ENCODE assay signal across 10 cellular contexts in genomic region chr7:128740996-128741395, GRCh38. TPM values are rescaled to one million over a fixed set of nuclear protein-coding genes. Genes with fewer than 3 reads are reported as not detected.
DNase-seq lines count a peak whose midpoint lies in the region; ATAC-seq and TF ChIP-seq lines count a peak whose summit lies in the region.
"Had no signal": no experiment of that assay in that cellular context is flagged by ENCODE, and none has a peak within 500 bp of the region (broad histone marks: within the 10 kb centered on the region; RNA-seq: fewer than 3 reads in every experiment).

No MANE protein-coding gene starts in this region.

- H3K9ac ChIP-seq in HUES6 (ENCODE audit: low read length) (no peak overlapping the region), mesendoderm (ENCODE audit: low read length) (peak overlapping the region; percentile 44)

- H4K5ac ChIP-seq in mesendoderm (ENCODE audit: low read length): no peak overlapping the region

- intact Hi-C loops in MCF 10A (cut with micrococcal nuclease): loop anchor here (5.0 kb wide), 1 partner anchor 44 kb away; no protein-coding TSS in a partner anchor

- H3K9me3 Mint-ChIP-seq in MCF 10A (ENCODE audit: unreplicated experiment): no peaks in the 10 kb centered on the region

- POLR2A ChIA-PET in MCF 10A (lab: Yijun Ruan, JAX): interaction anchor here (0.6 to 6.5 kb wide), 8 partner anchors 10 to 1692 kb away, joined by 3 to 48 read pairs (median 10); partner anchors contain the start of genes ATP6V1F and TNPO3

- CTCF ChIA-PET in MCF 10A (lab: Yijun Ruan, JAX): interaction anchor here (0.6 to 1.1 kb wide), 4 partner anchors 18 to 923 kb away, joined by 3 read pairs; no protein-coding TSS in a partner anchor

- H3K18ac ChIP-seq in mesendoderm (ENCODE audit: low read length): no peak overlapping the region

- H3K27me3 ChIP-seq in ACC112 (ENCODE audit: insufficient read depth, low read length) (no peaks in the 10 kb centered on the region), HUES6 (ENCODE audit: control insufficient read depth, insufficient read depth, low read length) (no peaks in the 10 kb centered on the region), mesendoderm (ENCODE audit: insufficient read depth, low read length, poor library complexity) (no peaks in the 10 kb centered on the region)

- H2AFZ ChIP-seq in ACC112 (ENCODE audit: low read length, unreplicated experiment): no peak overlapping the region

- H3K4ac ChIP-seq in mesendoderm (ENCODE audit: low read depth, low read length): no peak overlapping the region

- DNase-seq in MCF 10A (ENCODE audit: unreplicated experiment): peak; percentile 23
- DNase-seq in mesendoderm: no peak
- DNase-seq in iPS-NIHi7 (ENCODE audit: extremely low spot score): no peak
- DNase-seq in NCI-H69 (lab: John Stamatoyannopoulos, UW): no peak
- DNase-seq: nephron progenitor cell had no signal

- no peak overlapping the region for H2AK5ac ChIP-seq in mesendoderm (ENCODE audit: low read length)

- no peak overlapping the region for H3K23ac ChIP-seq in mesendoderm (ENCODE audit: low read length)

- H2BK120ac ChIP-seq in mesendoderm (ENCODE audit: low read depth, low read length): no peak overlapping the region

- peak overlapping the region; percentile 29 for H3K56ac ChIP-seq in mesendoderm (ENCODE audit: low read length)

- no peak overlapping the region for H4K8ac ChIP-seq in mesendoderm (ENCODE audit: low read depth, low read length)

- H3K79me1 ChIP-seq in mesendoderm (ENCODE audit: low read length): peaks cover 12% of the 10 kb centered on the region

- peak overlapping the region; percentile 98 for H3K27ac Mint-ChIP-seq in MCF 10A (ENCODE audit: low read depth, unreplicated experiment)
- H3K27ac Mint-ChIP-seq: nephron progenitor cell had no signal

- H3K4me1 ChIP-seq in ACC112 (ENCODE audit: control insufficient read depth, insufficient read depth, low read length, unreplicated experiment) (peaks cover 58% of the 10 kb centered on the region), HUES6 (ENCODE audit: control insufficient read depth, insufficient read depth, low read length) (peaks cover 11% of the 10 kb centered on the region), mesendoderm (ENCODE audit: control insufficient read depth, low read depth, low read length) (peaks cover 2% of the 10 kb centered on the region)

- H3K27ac ChIP-seq in ACC112 (ENCODE audit: low read depth, low read length) (peak overlapping the region; percentile 94), HUES6 (ENCODE audit: low read depth, low read length) (no peak overlapping the region), mesendoderm (ENCODE audit: low read depth, low read length) (no peak overlapping the region)

- no peaks in the 10 kb centered on the region for H3K9me3 ChIP-seq in HUES6 (ENCODE audit: control insufficient read depth, insufficient read depth, low read depth, low read length)

- ATAC-seq in HG02973 (IDR thresholded peaks at IDR 0.05; ENCODE audit: unreplicated experiment) (no peak), GM19324 (IDR thresholded peaks at IDR 0.05; ENCODE audit: low FRiP score, unreplicated experiment) (no peak)

- H2BK5ac ChIP-seq in mesendoderm (ENCODE audit: low read length): no peak overlapping the region

- peak overlapping the region; percentile 89 for H3K4me3 ChIP-seq in ACC112 (ENCODE audit: low read depth, low read length)
- peak overlapping the region; percentile 88 for H3K4me3 ChIP-seq in HUES6 (ENCODE audit: low read depth, low read length)
- H3K4me3 ChIP-seq in mesendoderm (ENCODE audit: low read length): no peak overlapping the region

- no CpG with 5 or more reads among the region's 3 CpGs for WGBS in mesendoderm (ENCODE audit: extremely low coverage, insufficient coverage, low lambda C conversion rate)

- H3K79me2 ChIP-seq in ACC112 (ENCODE audit: control insufficient read depth, insufficient read depth, low read length, unreplicated experiment) (peaks cover 68% of the 10 kb centered on the region), mesendoderm (ENCODE audit: control insufficient read depth, insufficient read depth, low read length) (peaks cover 60% of the 10 kb centered on the region)

- 0 out of 2 replicates have a peak, but pooled peaks cover 6% of the 10 kb centered on the region for H3K36me3 ChIP-seq in ACC112 (ENCODE audit: insufficient read depth, low read length)
- H3K36me3 ChIP-seq in HUES6 (ENCODE audit: control insufficient read depth, insufficient read depth, low read length): peaks cover 16% of the 10 kb centered on the region
- no peaks in the 10 kb centered on the region for H3K36me3 ChIP-seq in mesendoderm (ENCODE audit: control insufficient read depth, insufficient read depth, low read length)

- peak overlapping the region; percentile 35 for H3K4me2 ChIP-seq in mesendoderm (ENCODE audit: low read length)

- TF ChIP-seq CTCF in MCF 10A (IDR thresholded peaks at IDR 0.05; ENCODE audit: unreplicated experiment): no peak

- peaks cover 12% of the 10 kb centered on the region for H3K36me3 Mint-ChIP-seq in MCF 10A (ENCODE audit: insufficient read depth, unreplicated experiment)

- H2BK15ac ChIP-seq in mesendoderm (replicated peaks; ENCODE audit: low read depth): no peak overlapping the region

- BruUV-seq in MCF 10A (replicated peaks; lab: Mats Ljungman, UMichigan): no TSS peak

- H3K4me1 Mint-ChIP-seq in MCF 10A (ENCODE audit: insufficient read depth, unreplicated experiment): peaks cover 41% of the 10 kb centered on the region

- peak overlapping the region; percentile 100 for H3K4me3 Mint-ChIP-seq in MCF 10A (ENCODE audit: unreplicated experiment)

- H3K27me3 Mint-ChIP-seq in MCF 10A (ENCODE audit: insufficient read depth, unreplicated experiment): no peaks in the 10 kb centered on the region

RNA-seq across cellular contexts. Expression of gene CALU, which starts 1.8 kb away (rescaled TPM):
- 147 and 184 TPM in 2 replicates for total RNA-seq in MCF 10A (2022)
- 133 TPM for polyA plus RNA-seq in mesendoderm (2013, experiment 1 of 2)
- 130 TPM for polyA plus RNA-seq in mesendoderm (2013, experiment 2 of 2)

RNA-seq across cellular contexts. Expression of gene OPN1SW, which starts 34.6 kb away (rescaled TPM):
- total RNA-seq in MCF 10A (2022): not detected in 2 replicates
- not detected for polyA plus RNA-seq in mesendoderm (2013, experiment 1 of 2)
- not detected for polyA plus RNA-seq in mesendoderm (2013, experiment 2 of 2)
- total RNA-seq: Daoy had no signal

RNA-seq across cellular contexts. Expression of gene CCDC136, which starts 50.8 kb away (rescaled TPM):
- total RNA-seq in MCF 10A (2022): 3.5 and 6.5 TPM in 2 replicates
- polyA plus RNA-seq in mesendoderm (2013, experiment 1 of 2): 7.6 TPM
- polyA plus RNA-seq in mesendoderm (2013, experiment 2 of 2): 6.9 TPM
